Comparison of ENCODE assay signal across 1 cellular context in genomic region chr19:35260694-35261304, GRCh38.
TF ChIP-seq lines count a peak whose summit lies in the region.

No MANE protein-coding gene starts in this region.

TF ChIP-seq in SK-N-SH treated with all-trans-retinoic acid at 6 μM for 48 hours, 23 proteins besides CTCF, POLR2A, EP300 and RAD21 (continued from another document):
- TF ChIP-seq ZC3H10 (CRISPR knock-in tag; IDR thresholded peaks at IDR 0.05) (no peak), BACH2 (CRISPR knock-in tag; IDR thresholded peaks at IDR 0.05; ENCODE audit: borderline replicate concordance) (no peak), CSDC2 (CRISPR knock-in tag; IDR thresholded peaks at IDR 0.05) (no peak), POU6F1 (CRISPR knock-in tag; IDR thresholded peaks at IDR 0.05; ENCODE audit: borderline replicate concordance, low read depth) (no peak), ZNF8 (CRISPR knock-in tag; IDR thresholded peaks at IDR 0.05) (no peak), ZNF565 (CRISPR knock-in tag; conservative IDR thresholded peaks at IDR 0.05; ENCODE audit: low read depth) (no peak), TSHZ2 (CRISPR knock-in tag; IDR thresholded peaks at IDR 0.05) (no peak)
